ENCODE assay signal across 8 cellular contexts in genomic region chr13:28137556-28137955, GRCh38. TPM values are rescaled to one million over a fixed set of nuclear protein-coding genes. Genes with fewer than 3 reads are reported as not detected.
DNase-seq lines count a peak whose midpoint lies in the region; TF ChIP-seq lines count a peak whose summit lies in the region.

No MANE protein-coding gene starts in this region.

- no peaks in the 10 kb centered on the region for H3K9me3 Mint-ChIP-seq in endothelial cell (ENCODE audit: unreplicated experiment)
- no peaks in the 10 kb centered on the region for H3K9me3 Mint-ChIP-seq in neural crest cell

- CTCF ChIA-PET in GM10248 (lab: Yijun Ruan, JAX), result interaction anchor here (1.0 kb wide), 1 partner anchor 13 kb away, joined by 3 read pairs; no protein-coding TSS in a partner anchor

- H3K36me3 ChIP-seq in ES-I3 (ENCODE audit: insufficient read depth, low read length) (no peaks in the 10 kb centered on the region), NT2/D1 (ENCODE audit: insufficient read depth, insufficient read length, low read length) (no peaks in the 10 kb centered on the region)

- H3K4me3 ChIP-seq in HFF-Myc (replicated peaks; ENCODE audit: low read depth, low read length) (peak overlapping the region; percentile 87), NT2/D1 (ENCODE audit: insufficient read length, low read depth) (peak overlapping the region; percentile 72)

- H3K4me1 Mint-ChIP-seq in endothelial cell (ENCODE audit: unreplicated experiment) (peaks cover 36% of the 10 kb centered on the region), neural crest cell (peaks cover 37% of the 10 kb centered on the region)

- peak overlapping the region; percentile 89 for H3K9ac ChIP-seq in ES-I3 (ENCODE audit: low read depth, low read length)
- peak overlapping the region; percentile 76 for H3K9ac ChIP-seq in NT2/D1 (ENCODE audit: insufficient read length, low read depth)

- POLR2A ChIA-PET in GM10248 (lab: Yijun Ruan, JAX), result interaction anchor here (0.7 to 1.0 kb wide), 6 partner anchors 10 to 1150 kb away, joined by 3 to 4 read pairs (median 4); no protein-coding TSS in a partner anchor

- no peaks in the 10 kb centered on the region for H3K27me3 ChIP-seq in NT2/D1 (ENCODE audit: insufficient read depth, insufficient read length)

- H3K36me3 Mint-ChIP-seq in endothelial cell (ENCODE audit: low read depth, unreplicated experiment), result peaks cover 9% of the 10 kb centered on the region
- no peaks in the 10 kb centered on the region for H3K36me3 Mint-ChIP-seq in neural crest cell (ENCODE audit: low read depth)

- H3K27me3 Mint-ChIP-seq in endothelial cell (ENCODE audit: unreplicated experiment), result peaks cover 18% of the 10 kb centered on the region
- H3K27me3 Mint-ChIP-seq in neural crest cell (ENCODE audit: low read depth), result no peaks in the 10 kb centered on the region

- H3K4me3 Mint-ChIP-seq in endothelial cell (ENCODE audit: unreplicated experiment), result peak overlapping the region; percentile 98
- peak overlapping the region; percentile 98 for H3K4me3 Mint-ChIP-seq in neural crest cell

- H3K27ac Mint-ChIP-seq in endothelial cell (ENCODE audit: unreplicated experiment) (peak overlapping the region; percentile 98), neural crest cell (ENCODE audit: unreplicated experiment) (peak overlapping the region; percentile 96)

- H3K4me1 ChIP-seq in ES-I3 (ENCODE audit: insufficient read depth, low read length) (peaks cover 15% of the 10 kb centered on the region), NT2/D1 (ENCODE audit: insufficient read depth, insufficient read length) (no peaks in the 10 kb centered on the region)

- H3K9me3 ChIP-seq in ES-I3 (ENCODE audit: control insufficient read depth, insufficient read depth, low read length) (no peaks in the 10 kb centered on the region), NT2/D1 (ENCODE audit: insufficient read depth, low read length) (no peaks in the 10 kb centered on the region)

- no peak for DNase-seq in HFF-Myc (ENCODE audit: extremely low read depth, low read depth)
- DNase-seq in NT2/D1 (ENCODE audit: low read depth, low spot score), result no peak
- no peak for DNase-seq in endothelial cell (ENCODE audit: low spot score)
- DNase-seq in neural crest cell (ENCODE audit: low read depth, low spot score), result no peak
- DNase-seq in GM13976 (ENCODE audit: low spot score), result no peak
- no peak for DNase-seq in GM10248 (ENCODE audit: extremely low spot score)
- DNase-seq in NCI-H2029 treated with DMSO at 0.1 percent for 48 hours (lab: John Stamatoyannopoulos, UW), result no peak

- TF ChIP-seq CTCF in HFF-Myc (IDR thresholded peaks at IDR 0.05; ENCODE audit: low read depth, low read length, missing control alignments) (no peak), endothelial cell (IDR thresholded peaks at IDR 0.05; ENCODE audit: unreplicated experiment) (no peak), neural crest cell (conservative IDR thresholded peaks at IDR 0.05) (no peak), GM13976 (IDR thresholded peaks at IDR 0.05; ENCODE audit: borderline replicate concordance, control extremely low read depth, extremely low read depth, insufficient read depth, missing control alignments) (no peak), GM10248 (IDR thresholded peaks at IDR 0.05; ENCODE audit: control extremely low read depth, extremely low read depth, low read depth, missing control alignments) (no peak)

- in situ Hi-C loops in GM13976 (cut with MboI; ENCODE audit: low sequenced_read_pairs, unreplicated experiment), result no loop called here

RNA-seq across cellular contexts. Expression of gene PAN3, which starts 0.8 kb away (rescaled TPM):
- total RNA-seq in endothelial cell (ENCODE audit: unreplicated experiment) (51.9 TPM), neural crest cell (33.6 and 34.0 TPM in 2 replicates)

RNA-seq across cellular contexts. Expression of gene FLT3, which starts 37.2 kb away (rescaled TPM):
- not detected for total RNA-seq in endothelial cell (ENCODE audit: unreplicated experiment)
- total RNA-seq in neural crest cell, result not detected in 2 replicates
